ENCODE assay signal across 17 cellular contexts in the genomic region with DNA sequence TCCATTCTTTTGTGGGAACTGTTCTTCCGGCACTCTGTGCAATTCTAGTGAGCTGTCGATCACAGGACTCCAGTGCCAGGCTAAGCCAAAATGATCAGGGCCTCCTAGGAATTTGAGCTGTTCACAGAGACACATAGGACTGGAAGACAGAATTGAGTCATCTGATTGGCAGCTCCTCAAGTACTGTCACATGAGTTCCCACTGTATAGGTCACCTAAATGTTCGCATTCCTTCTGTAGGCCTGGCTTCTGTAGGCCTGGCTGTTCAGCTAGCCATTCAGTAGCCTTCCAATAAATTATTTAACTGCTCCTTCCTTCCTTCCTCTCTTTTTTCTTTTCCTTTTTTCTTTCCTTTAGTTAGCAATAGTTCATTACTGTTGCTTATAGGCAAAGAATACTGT. TPM values are rescaled to one million over a fixed set of nuclear protein-coding genes. Genes with fewer than 3 reads are reported as not detected.
DNase-seq lines count a peak whose midpoint lies in the region; ATAC-seq and TF ChIP-seq lines count a peak whose summit lies in the region.
"Had no signal": no experiment of that assay in that cellular context is flagged by ENCODE, and none has a peak within 500 bp of the region (broad histone marks: within the 10 kb centered on the region; RNA-seq: fewer than 3 reads in every experiment).

No MANE protein-coding gene starts in this region.

- ATAC-seq in activated CD8-positive, alpha-beta T cell treated with anti-CD3 and anti-CD28 coated beads for 36 hours = no peak
- ATAC-seq in HG02885 (IDR thresholded peaks at IDR 0.05; ENCODE audit: poor library complexity, unreplicated experiment) = no peak
- ATAC-seq: gastrocnemius medialis, upper lobe of right lung had no signal

- POLR2A ChIA-PET in activated CD8-positive, alpha-beta T cell treated with anti-CD3 and anti-CD28 coated beads for 36 hours (lab: Charles Lee) = no interaction called here

- DNase-seq in AG08395 (ENCODE audit: low spot score) (peak; percentile 26), HT1080 (ENCODE audit: low read depth) (peak; percentile 67), astrocyte of the hippocampus (ENCODE audit: low read depth, low spot score) (peak; percentile 75), islet precursor cell (peak; percentile 91), dermis blood vessel endothelial cell (no peak), nephron progenitor cell (no peak)
- DNase-seq in activated CD8-positive, alpha-beta T cell treated with anti-CD3 and anti-CD28 coated beads for 36 hours = no peak
- DNase-seq: activated CD4-positive, alpha-beta T cell treated with anti-CD3 and anti-CD28 coated beads for 4 hours; BE2C; gastrocnemius medialis; left cardiac atrium; NCI-H1417 treated with DMSO at 0.1 percent for 48 hours; NCI-H82; upper lobe of right lung had no signal

- H3K27me3 Mint-ChIP-seq in activated CD8-positive, alpha-beta T cell treated with anti-CD3 and anti-CD28 coated beads for 36 hours = peaks cover 11% of the 10 kb centered on the region
- peaks cover 3% of the 10 kb centered on the region for H3K27me3 Mint-ChIP-seq in nephron progenitor cell (ENCODE audit: low read depth, poor library complexity)

- CTCF ChIA-PET in activated CD8-positive, alpha-beta T cell treated with anti-CD3 and anti-CD28 coated beads for 36 hours (lab: Charles Lee) = no interaction called here

- H3K9me3 Mint-ChIP-seq in activated CD8-positive, alpha-beta T cell treated with anti-CD3 and anti-CD28 coated beads for 36 hours = no peaks in the 10 kb centered on the region
- peaks cover 16% of the 10 kb centered on the region for H3K9me3 Mint-ChIP-seq in nephron progenitor cell
- H3K9me3 Mint-ChIP-seq: activated T-helper 2 cell treated with anti-CD3 and anti-CD28 coated beads, Interferon-gamma antibody, Interleukin-2, Interleukin-4, amounts not matched to agents 10 μg/mL and 5 μg/mL and 100 μg/mL, durations not matched to agents 14 hours and 24 hours and 36 hours; central memory CD8-positive, alpha-beta T cell had no signal

- no peaks in the 10 kb centered on the region for H3K36me3 Mint-ChIP-seq in activated CD8-positive, alpha-beta T cell treated with anti-CD3 and anti-CD28 coated beads for 36 hours (ENCODE audit: low read depth)
- peaks cover 16% of the 10 kb centered on the region for H3K36me3 Mint-ChIP-seq in nephron progenitor cell (ENCODE audit: low read depth)

- no peak overlapping the region for H3K4me3 Mint-ChIP-seq in activated CD8-positive, alpha-beta T cell treated with anti-CD3 and anti-CD28 coated beads for 36 hours
- no peak overlapping the region for H3K4me3 Mint-ChIP-seq in nephron progenitor cell
- H3K4me3 Mint-ChIP-seq: central memory CD8-positive, alpha-beta T cell had no signal

- TF ChIP-seq CTCF in activated CD8-positive, alpha-beta T cell treated with anti-CD3 and anti-CD28 coated beads for 36 hours (IDR thresholded peaks at IDR 0.05) = no peak
- TF ChIP-seq CTCF in nephron progenitor cell (IDR thresholded peaks at IDR 0.05) = no peak

- intact Hi-C loops in activated CD8-positive, alpha-beta T cell treated with anti-CD3 and anti-CD28 coated beads for 36 hours (cut with micrococcal nuclease) = no loop called here

- peaks cover 8% of the 10 kb centered on the region for H3K4me1 Mint-ChIP-seq in activated CD8-positive, alpha-beta T cell treated with anti-CD3 and anti-CD28 coated beads for 36 hours (ENCODE audit: low read depth)
- H3K4me1 Mint-ChIP-seq in nephron progenitor cell = peaks cover 13% of the 10 kb centered on the region

- H3K27ac Mint-ChIP-seq in activated CD8-positive, alpha-beta T cell treated with anti-CD3 and anti-CD28 coated beads for 36 hours = no peak overlapping the region
- no peak overlapping the region for H3K27ac Mint-ChIP-seq in nephron progenitor cell
- H3K27ac Mint-ChIP-seq: activated T-helper 2 cell treated with anti-CD3 and anti-CD28 coated beads, Interferon-gamma antibody, Interleukin-2, Interleukin-4, amounts not matched to agents 10 μg/mL and 5 μg/mL and 100 μg/mL, durations not matched to agents 14 hours and 24 hours and 36 hours had no signal

RNA-seq across cellular contexts. Expression of a gene that starts 4.3 kb away (rescaled TPM):
- 4.8 and 5.7 TPM in 2 replicates for total RNA-seq in HT1080 (2014; rRNA removed; shearing (Covaris generic))
- 2.9 and 4.1 TPM in 2 replicates for polyA plus RNA-seq in HT1080 (2015; cell fraction: cytosol; rRNA removed)
- 4.5 and 5.0 TPM in 2 replicates for polyA plus RNA-seq in HT1080 (2015; cell fraction: nucleus; rRNA removed)
- under 1 TPM in 1 of 2 experiments, not detected in 1; 0.20 TPM for total RNA-seq in activated CD8-positive, alpha-beta T cell treated with anti-CD3 and anti-CD28 coated beads for 36 hours
- 19.2 and 23.0 TPM in 2 replicates for total RNA-seq in dermis blood vessel endothelial cell

RNA-seq across cellular contexts. Expression of a gene that starts 10.5 kb away (rescaled TPM):
- 9.6 and 10.0 TPM in 2 replicates for total RNA-seq in HT1080 (2014; rRNA removed; shearing (Covaris generic))
- polyA plus RNA-seq in HT1080 (2015; cell fraction: cytosol; rRNA removed) = 8.5 and 10.3 TPM in 2 replicates
- 9.4 and 10.4 TPM in 2 replicates for polyA plus RNA-seq in HT1080 (2015; cell fraction: nucleus; rRNA removed)
- 1 to 10 TPM; 8.0 to 10.0 TPM for total RNA-seq in activated CD8-positive, alpha-beta T cell treated with anti-CD3 and anti-CD28 coated beads for 36 hours
- total RNA-seq in dermis blood vessel endothelial cell = 12.3 and 13.8 TPM in 2 replicates

RNA-seq across cellular contexts. Expression of a gene that starts 59.0 kb away (rescaled TPM):
- total RNA-seq in HT1080 (2014; rRNA removed; shearing (Covaris generic)) = not detected in 2 replicates
- not detected in 2 replicates for polyA plus RNA-seq in HT1080 (2015; cell fraction: cytosol; rRNA removed)
- polyA plus RNA-seq in HT1080 (2015; cell fraction: nucleus; rRNA removed) = not detected in 2 replicates
- total RNA-seq in activated CD8-positive, alpha-beta T cell treated with anti-CD3 and anti-CD28 coated beads for 36 hours = not detected
- not detected in 2 replicates for total RNA-seq in dermis blood vessel endothelial cell
- total RNA-seq: activated T-helper 2 cell treated with anti-CD3 and anti-CD28 coated beads, Interferon-gamma antibody, Interleukin-2, Interleukin-4, amounts not matched to agents 10 μg/mL and 5 μg/mL and 100 μg/mL, durations not matched to agents 14 hours and 24 hours and 36 hours; gastrocnemius medialis; left cardiac atrium had no signal

Comparison
In these comparisons a context has a peak if more than half of its experiments do, and no peak if none do; other contexts are left out.
1. DNase-seq: peak in AG08395 (single experiment), HT1080 (single experiment), astrocyte of the hippocampus (single experiment) and islet precursor cell (single experiment); none in activated CD8-positive, alpha-beta T cell treated with anti-CD3 and anti-CD28 coated beads for 36 hours (single experiment), dermis blood vessel endothelial cell (single experiment) and nephron progenitor cell (single experiment).